Comparison of ENCODE assay signal across 29 cellular contexts in the genomic region with DNA sequence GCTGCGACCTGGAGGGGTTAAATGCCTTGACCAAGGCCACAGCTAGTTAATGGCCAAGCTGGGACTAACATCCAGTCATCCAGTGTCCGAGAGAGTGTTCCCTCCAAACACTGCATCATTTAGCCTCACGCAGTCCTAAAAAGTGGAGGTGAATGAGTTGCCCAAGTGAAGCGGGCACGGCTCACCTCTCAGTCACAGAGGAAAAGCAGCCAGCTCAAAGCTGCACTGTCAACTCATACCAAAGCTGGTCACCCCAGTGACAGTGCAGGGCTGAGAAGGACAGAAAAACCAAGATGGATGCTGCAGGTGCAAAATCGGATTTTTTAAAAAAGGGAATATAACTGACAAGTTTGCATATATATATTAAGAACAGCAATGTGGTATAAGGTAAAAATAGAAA.
"Had no signal": no experiment of that assay in that cellular context is flagged by ENCODE, and none has a peak within 500 bp of the region (broad histone marks: within the 10 kb centered on the region; RNA-seq: fewer than 3 reads in every experiment).

No MANE protein-coding gene starts in this region.

- H3K4me1 Mint-ChIP-seq: naive thymus-derived CD8-positive, alpha-beta T cell; stimulated activated effector memory CD8-positive, alpha-beta T cell treated with anti-CD3 and anti-CD28 coated beads, Interleukin-12 subunit alpha, Interleukin-12 subunit beta, amount 100 ng/mL, for 72 hours; stimulated activated naive B cell treated with anti-CD40 and anti-IgM and Interleukin-4, amounts not matched to agents 10 μg/mL and 1 μg/mL and 100 μg/mL, for 72 hours had no signal

- H3K36me3 ChIP-seq: neutrophil, ovary, right lobe of liver, sigmoid colon, stomach, thoracic aorta, thyroid gland, tibial nerve, upper lobe of left lung, uterus had no signal

- H3K36me3 Mint-ChIP-seq: naive thymus-derived CD8-positive, alpha-beta T cell; natural killer cell treated with Interleukin-12 subunit alpha and Interleukin-12 subunit beta and Interleukin-15 and Interleukin-18, amount 100 ng/mL, for 72 hours; stimulated activated effector memory CD8-positive, alpha-beta T cell treated with anti-CD3 and anti-CD28 coated beads, Interleukin-12 subunit alpha, Interleukin-12 subunit beta, amount 100 ng/mL, for 72 hours; stimulated activated naive B cell treated with anti-CD40 and anti-IgM and Interleukin-4, amounts not matched to agents 10 μg/mL and 1 μg/mL and 100 μg/mL, for 72 hours had no signal

- H3K4me1 ChIP-seq: parathyroid adenoma, psoas muscle, right lobe of liver, thyroid gland, tibial nerve, upper lobe of left lung, uterus had no signal

- H3K27ac ChIP-seq: neutrophil, ovary, parathyroid adenoma, psoas muscle, right lobe of liver, sigmoid colon, stomach, thoracic aorta, thyroid gland, tibial nerve, upper lobe of left lung, uterus had no signal

- H3K79me2 ChIP-seq: parathyroid adenoma had no signal

- H3K27ac Mint-ChIP-seq: natural killer cell treated with Interleukin-12 subunit alpha and Interleukin-12 subunit beta and Interleukin-15 and Interleukin-18, amount 100 ng/mL, for 72 hours; nephron progenitor cell; stimulated activated effector memory CD8-positive, alpha-beta T cell treated with anti-CD3 and anti-CD28 coated beads, Interleukin-12 subunit alpha, Interleukin-12 subunit beta, amount 100 ng/mL, for 72 hours; stimulated activated naive B cell treated with anti-CD40 and anti-IgM and Interleukin-4, amounts not matched to agents 10 μg/mL and 1 μg/mL and 100 μg/mL, for 72 hours; stimulated activated naive CD8-positive, alpha-beta T cell treated with anti-CD3 and anti-CD28 coated beads, Interleukin-15, Interleukin-2, amounts not matched to agents 100 ng/mL and 50 ng/mL, for 24 hours had no signal

- FAIRE-seq: small intestine had no signal

- H3K9me3 Mint-ChIP-seq: naive thymus-derived CD8-positive, alpha-beta T cell; natural killer cell treated with Interleukin-12 subunit alpha and Interleukin-12 subunit beta and Interleukin-15 and Interleukin-18, amount 100 ng/mL, for 72 hours; nephron progenitor cell; neural crest cell; stimulated activated effector memory CD8-positive, alpha-beta T cell treated with anti-CD3 and anti-CD28 coated beads, Interleukin-12 subunit alpha, Interleukin-12 subunit beta, amount 100 ng/mL, for 72 hours; stimulated activated naive CD8-positive, alpha-beta T cell treated with anti-CD3 and anti-CD28 coated beads, Interleukin-15, Interleukin-2, amounts not matched to agents 100 ng/mL and 50 ng/mL, for 24 hours had no signal

- H3K4me3 ChIP-seq: ovary, psoas muscle, right lobe of liver, sigmoid colon, stomach, thoracic aorta, thyroid gland, tibial nerve, upper lobe of left lung, uterus had no signal

- H2AFZ ChIP-seq: parathyroid adenoma had no signal

- H3K4me3 Mint-ChIP-seq: naive thymus-derived CD8-positive, alpha-beta T cell; natural killer cell treated with Interleukin-12 subunit alpha and Interleukin-12 subunit beta and Interleukin-15 and Interleukin-18, amount 100 ng/mL, for 72 hours; nephron progenitor cell; neural crest cell; stimulated activated effector memory CD8-positive, alpha-beta T cell treated with anti-CD3 and anti-CD28 coated beads, Interleukin-12 subunit alpha, Interleukin-12 subunit beta, amount 100 ng/mL, for 72 hours; stimulated activated naive B cell treated with anti-CD40 and anti-IgM and Interleukin-4, amounts not matched to agents 10 μg/mL and 1 μg/mL and 100 μg/mL, for 72 hours; stimulated activated naive CD8-positive, alpha-beta T cell treated with anti-CD3 and anti-CD28 coated beads, Interleukin-15, Interleukin-2, amounts not matched to agents 100 ng/mL and 50 ng/mL, for 24 hours had no signal

- DNase-seq: naive thymus-derived CD8-positive, alpha-beta T cell; nephron progenitor cell; nucleus accumbens; ovary; posterior cingulate gyrus; psoas muscle; right cardiac atrium; right lobe of liver; sigmoid colon; small intestine; stimulated activated CD4-positive, alpha-beta T cell treated with anti-CD3 and anti-CD28 coated beads, Interleukin-15, amount 100 ng/mL, for 24 hours; stimulated activated CD4-positive, alpha-beta T cell treated with anti-CD3 and anti-CD28 coated beads, Interleukin-2, amount 100 ng/mL, for 24 hours; stimulated activated CD4-positive, alpha-beta T cell treated with anti-CD3 and anti-CD28 coated beads, Interleukin-2, amount 100 ng/mL, for 48 hours; stimulated activated CD4-positive, alpha-beta T cell treated with anti-CD3 and anti-CD28 coated beads, Interleukin-4, amount 100 ng/mL, for 24 hours; stimulated activated naive B cell treated with anti-CD40 and anti-IgM and Interleukin-4, amounts not matched to agents 10 μg/mL and 1 μg/mL and 100 μg/mL, for 72 hours; stimulated activated naive CD4-positive, alpha-beta T cell treated with Interleukin-2 at 50 U/mL for 16 hours; stomach; thyroid gland; trophoblast cell; upper lobe of left lung; uterus had no signal

- H3K27me3 ChIP-seq: ovary, right lobe of liver, sigmoid colon, stomach, thyroid gland, tibial nerve, upper lobe of left lung, uterus had no signal

- H3K9me3 ChIP-seq: neutrophil, ovary, psoas muscle, right lobe of liver, sigmoid colon, thoracic aorta, thyroid gland, upper lobe of left lung, uterus had no signal

- H3K9ac ChIP-seq: parathyroid adenoma had no signal

- ATAC-seq: naive thymus-derived CD8-positive, alpha-beta T cell; psoas muscle; right cardiac atrium; stimulated activated naive B cell treated with anti-CD40 and anti-IgM and Interleukin-4, amounts not matched to agents 10 μg/mL and 1 μg/mL and 100 μg/mL, for 72 hours had no signal
